In genomic region chr4:62450740-62451139, GRCh38 we compare ENCODE assay signal across 23 cellular contexts.
"Had no signal": no experiment of that assay in that cellular context is flagged by ENCODE, and none has a peak within 500 bp of the region (broad histone marks: within the 10 kb centered on the region; RNA-seq: fewer than 3 reads in every experiment).

No MANE protein-coding gene starts in this region.

- FAIRE-seq: HTR-8/SVneo, K562 had no signal

- H3K4me3 ChIP-seq: K562 had no signal

- ATAC-seq: K562, Panc1, PC-3, T-helper 17 cell had no signal

- DNase-seq: Kasumi-1, MM.1S, NCI-H1092 treated with DMSO at 0.1 percent for 48 hours, NCI-H1436, NCI-H187, NCI-H2029, NCI-H2081 treated with DMSO at 0.1 percent for 48 hours, NCI-H2171 treated with DMSO at 0.1 percent for 48 hours, NCI-H345, NCI-H446 treated with DMSO at 0.1 percent for 48 hours, NCI-H510A treated with DMSO at 0.1 percent for 48 hours, NCI-H526, NCI-H748 treated with DMSO at 0.1 percent for 48 hours, PC-3, SHP77, SK-N-SH, T-helper 17 cell had no signal

- H3K27ac ChIP-seq: HL-60, KMS-11, RWPE1 had no signal

- H3K9ac ChIP-seq: KMS-11, SK-N-SH had no signal

- H3K9me3 ChIP-seq: SK-N-SH had no signal
